20 cellular contexts compared by ENCODE assay signal in the genomic region with DNA sequence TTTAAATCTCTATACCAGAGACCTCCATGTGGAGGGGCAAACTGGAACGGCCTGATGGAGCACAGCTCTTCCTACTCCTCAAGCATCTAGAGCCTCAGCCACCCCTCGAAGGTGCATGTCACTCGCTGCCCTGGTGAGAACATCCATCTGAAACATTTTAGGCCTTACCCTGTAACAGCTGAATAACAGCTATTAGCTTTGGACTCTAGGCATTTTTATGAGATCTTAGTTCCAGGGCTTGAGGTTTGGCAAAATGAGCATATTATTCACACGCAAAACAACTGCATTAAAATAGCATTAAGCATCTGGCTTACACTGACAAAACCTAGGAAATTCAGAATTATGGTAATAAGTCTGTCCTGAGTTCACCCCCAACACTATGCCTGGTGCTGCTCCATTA.
"Had no signal": no experiment of that assay in that cellular context is flagged by ENCODE, and none has a peak within 500 bp of the region (broad histone marks: within the 10 kb centered on the region; RNA-seq: fewer than 3 reads in every experiment).

No MANE protein-coding gene starts in this region.

- H3K27ac Mint-ChIP-seq: activated CD8-positive, alpha-beta T cell treated with anti-CD3 and anti-CD28 coated beads, Interleukin-2, amount 10 ng/mL, durations not matched to agents 7 days and 5 days; activated naive CD4-positive, alpha-beta T cell treated with anti-CD3 and anti-CD28 coated beads, Interleukin-2, amount 50 U/mL, for 72 hours; nephron; stimulated activated memory B cell treated with anti-CD40 and anti-IgM and Interleukin-4, amounts not matched to agents 10 μg/mL and 1 μg/mL and 100 μg/mL, for 72 hours had no signal

- H3K9me3 Mint-ChIP-seq: activated naive CD4-positive, alpha-beta T cell treated with anti-CD3 and anti-CD28 coated beads, Interleukin-2, amount 50 U/mL, for 72 hours; nephron; stimulated activated memory B cell treated with anti-CD40 and anti-IgM and Interleukin-4, amounts not matched to agents 10 μg/mL and 1 μg/mL and 100 μg/mL, for 72 hours had no signal

- H3K27me3 ChIP-seq: colonic mucosa, dorsolateral prefrontal cortex, esophagus muscularis mucosa, gastroesophageal sphincter, right lobe of liver, transverse colon had no signal

- H3K36me3 ChIP-seq: colonic mucosa, esophagus muscularis mucosa, gastroesophageal sphincter, right lobe of liver, transverse colon had no signal

- ATAC-seq: activated CD8-positive, alpha-beta T cell treated with anti-CD3 and anti-CD28 coated beads, Interleukin-2, amount 10 ng/mL, durations not matched to agents 7 days and 5 days; activated naive CD4-positive, alpha-beta T cell treated with anti-CD3 and anti-CD28 coated beads, Interleukin-2, amount 50 U/mL, for 72 hours; gastroesophageal sphincter; left ventricle myocardium superior; right lobe of liver; stimulated activated memory B cell treated with anti-CD40 and anti-IgM and Interleukin-4, amounts not matched to agents 10 μg/mL and 1 μg/mL and 100 μg/mL, for 72 hours had no signal

- H3K4me1 Mint-ChIP-seq: stimulated activated memory B cell treated with anti-CD40 and anti-IgM and Interleukin-4, amounts not matched to agents 10 μg/mL and 1 μg/mL and 100 μg/mL, for 72 hours had no signal

- H3K4me3 Mint-ChIP-seq: activated CD8-positive, alpha-beta T cell treated with anti-CD3 and anti-CD28 coated beads, Interleukin-2, amount 10 ng/mL, durations not matched to agents 7 days and 5 days; nephron; stimulated activated memory B cell treated with anti-CD40 and anti-IgM and Interleukin-4, amounts not matched to agents 10 μg/mL and 1 μg/mL and 100 μg/mL, for 72 hours had no signal

- H3K9me3 ChIP-seq: colonic mucosa, esophagus muscularis mucosa, gastroesophageal sphincter, right lobe of liver, transverse colon had no signal

- H3K4me3 ChIP-seq: colonic mucosa, dorsolateral prefrontal cortex, esophagus muscularis mucosa, gastroesophageal sphincter, right lobe of liver, transverse colon had no signal

- DNase-seq: activated CD4-positive, alpha-beta T cell treated with anti-CD3 and anti-CD28 coated beads for 1 hour; activated CD4-positive, alpha-beta T cell treated with anti-CD3 and anti-CD28 coated beads, Interleukin-2, amount 50 U/mL, for 1 hour; activated CD8-positive, alpha-beta T cell treated with anti-CD3 and anti-CD28 coated beads, Interleukin-2, amount 10 ng/mL, durations not matched to agents 7 days and 5 days; aorta; colonic mucosa; dorsolateral prefrontal cortex; head of caudate nucleus; hypothalamus; left ventricle myocardium superior; midbrain; occipital lobe; right lobe of liver; small intestine; stimulated activated CD4-positive, alpha-beta T cell treated with anti-CD3 and anti-CD28 coated beads, Interleukin-15, amount 100 ng/mL, for 24 hours; transverse colon had no signal

- H3K36me3 Mint-ChIP-seq: activated naive CD4-positive, alpha-beta T cell treated with anti-CD3 and anti-CD28 coated beads, Interleukin-2, amount 50 U/mL, for 72 hours; stimulated activated memory B cell treated with anti-CD40 and anti-IgM and Interleukin-4, amounts not matched to agents 10 μg/mL and 1 μg/mL and 100 μg/mL, for 72 hours had no signal

- H3K27ac ChIP-seq: colonic mucosa, dorsolateral prefrontal cortex, esophagus muscularis mucosa, gastroesophageal sphincter, right lobe of liver, transverse colon had no signal

- H3K4me1 ChIP-seq: colonic mucosa, esophagus muscularis mucosa, gastroesophageal sphincter had no signal
